ENCODE assay signal across 13 cellular contexts in genomic region chr6:123804771-123805540, GRCh38. TPM values are rescaled to one million over a fixed set of nuclear protein-coding genes. Genes with fewer than 3 reads are reported as not detected.
DNase-seq lines count a peak whose midpoint lies in the region; ATAC-seq and TF ChIP-seq lines count a peak whose summit lies in the region.
"Had no signal": no experiment of that assay in that cellular context is flagged by ENCODE, and none has a peak within 500 bp of the region (broad histone marks: within the 10 kb centered on the region; RNA-seq: fewer than 3 reads in every experiment).

No MANE protein-coding gene starts in this region.

- DNase-seq in DMS79 treated with DMSO at 0.1 percent for 48 hours (lab: John Stamatoyannopoulos, UW) (peak; percentile 92), MM.1S (no peak), mesenteric fat pad (ENCODE audit: low spot score) (no peak), LoVo (ENCODE audit: low spot score) (no peak)
- DNase-seq: endodermal cell; NCI-H524 treated with DMSO at 0.1 percent for 48 hours; stimulated activated CD4-positive, alpha-beta T cell treated with anti-CD3 and anti-CD28 coated beads, Interleukin-4, amount 100 ng/mL, for 24 hours had no signal

- no peaks in the 10 kb centered on the region for H3K4me1 Mint-ChIP-seq in activated T-helper 17 cell treated with anti-CD3 and anti-CD28 coated beads, Interleukin-2, amount 50 U/mL, for 72 hours
- H3K4me1 Mint-ChIP-seq in nephron, result peaks cover 10% of the 10 kb centered on the region
- H3K4me1 Mint-ChIP-seq: stimulated activated effector memory CD8-positive, alpha-beta T cell treated with anti-CD3 and anti-CD28 coated beads, Interleukin-12 subunit alpha, Interleukin-12 subunit beta, amount 100 ng/mL, for 72 hours had no signal

- H3K36me3 ChIP-seq in MM.1S (replicated peaks; ENCODE audit: insufficient read depth, low read length), result no peaks in the 10 kb centered on the region

- H3K27ac Mint-ChIP-seq in activated T-helper 17 cell treated with anti-CD3 and anti-CD28 coated beads, Interleukin-2, amount 50 U/mL, for 72 hours, result no peak overlapping the region
- no peak overlapping the region for H3K27ac Mint-ChIP-seq in nephron
- H3K27ac Mint-ChIP-seq: endodermal cell; stimulated activated effector memory CD8-positive, alpha-beta T cell treated with anti-CD3 and anti-CD28 coated beads, Interleukin-12 subunit alpha, Interleukin-12 subunit beta, amount 100 ng/mL, for 72 hours had no signal

- H3K9ac ChIP-seq in MM.1S (ENCODE audit: low read length), result peak overlapping the region; percentile 28; the same call in 1 of the 2 replicates

- H3K4me2 ChIP-seq in MM.1S (ENCODE audit: low read depth, low read length), result peak overlapping the region; percentile 67; the same call in 1 of the 2 replicates

- H4K20me1 ChIP-seq in MM.1S (ENCODE audit: insufficient read depth, low read length), result no peaks in the 10 kb centered on the region

- no peaks in the 10 kb centered on the region for H3K9me2 ChIP-seq in MM.1S (replicated peaks; ENCODE audit: insufficient read depth, low read length)

- no peak for ATAC-seq in activated T-helper 17 cell treated with anti-CD3 and anti-CD28 coated beads, Interleukin-2, amount 50 U/mL, for 72 hours (replicated peaks)
- ATAC-seq in GM18858 (IDR thresholded peaks at IDR 0.05; ENCODE audit: unreplicated experiment) (no peak), HG03280 (IDR thresholded peaks at IDR 0.05; ENCODE audit: unreplicated experiment) (no peak)
- ATAC-seq: stimulated activated effector memory CD8-positive, alpha-beta T cell treated with anti-CD3 and anti-CD28 coated beads, Interleukin-12 subunit alpha, Interleukin-12 subunit beta, amount 100 ng/mL, for 72 hours had no signal

- peak overlapping the region; percentile 69 for H3K4me3 Mint-ChIP-seq in activated T-helper 17 cell treated with anti-CD3 and anti-CD28 coated beads, Interleukin-2, amount 50 U/mL, for 72 hours
- peak overlapping the region; percentile 89 to 94 (median 92) for H3K4me3 Mint-ChIP-seq in nephron
- H3K4me3 Mint-ChIP-seq: stimulated activated effector memory CD8-positive, alpha-beta T cell treated with anti-CD3 and anti-CD28 coated beads, Interleukin-12 subunit alpha, Interleukin-12 subunit beta, amount 100 ng/mL, for 72 hours had no signal

- peaks cover 28% of the 10 kb centered on the region for H3K27me3 Mint-ChIP-seq in activated T-helper 17 cell treated with anti-CD3 and anti-CD28 coated beads, Interleukin-2, amount 50 U/mL, for 72 hours
- peaks cover 40% of the 10 kb centered on the region for H3K27me3 Mint-ChIP-seq in nephron (ENCODE audit: low read depth)

- H3K27me3 ChIP-seq in MM.1S (replicated peaks; ENCODE audit: insufficient read depth, low read length), result no peaks in the 10 kb centered on the region

- peak overlapping the region; percentile 71; the same call in 1 of the 2 replicates for H2AFZ ChIP-seq in MM.1S (ENCODE audit: low read length)

- H3K27ac ChIP-seq in MM.1S (ENCODE audit: low read length), result peak overlapping the region; percentile 13; the same call in 1 of the 2 replicates
- H3K27ac ChIP-seq: C4-2B had no signal

- H3K9me3 Mint-ChIP-seq in activated T-helper 17 cell treated with anti-CD3 and anti-CD28 coated beads, Interleukin-2, amount 50 U/mL, for 72 hours, result no peaks in the 10 kb centered on the region
- no peaks in the 10 kb centered on the region for H3K9me3 Mint-ChIP-seq in nephron
- H3K9me3 Mint-ChIP-seq: endodermal cell had no signal

- H3F3A ChIP-seq in MM.1S (ENCODE audit: insufficient read depth, low read length), result peaks cover 12% of the 10 kb centered on the region; the same call in 1 of the 2 replicates

- no peaks in the 10 kb centered on the region for H3K36me3 Mint-ChIP-seq in activated T-helper 17 cell treated with anti-CD3 and anti-CD28 coated beads, Interleukin-2, amount 50 U/mL, for 72 hours (ENCODE audit: low read depth)
- no peaks in the 10 kb centered on the region for H3K36me3 Mint-ChIP-seq in nephron (ENCODE audit: low read depth)
- H3K36me3 Mint-ChIP-seq: stimulated activated effector memory CD8-positive, alpha-beta T cell treated with anti-CD3 and anti-CD28 coated beads, Interleukin-12 subunit alpha, Interleukin-12 subunit beta, amount 100 ng/mL, for 72 hours had no signal

- TF ChIP-seq CTCF in MM.1S (IDR thresholded peaks at IDR 0.05; ENCODE audit: low read length), result no peak
- TF ChIP-seq CTCF in nephron (IDR thresholded peaks at IDR 0.05; ENCODE audit: unreplicated experiment in 3 of 3), result no peak

- no peaks in the 10 kb centered on the region for H3K9me3 ChIP-seq in MM.1S (replicated peaks; ENCODE audit: insufficient read depth, low read length)

- H3K4me3 ChIP-seq in MM.1S (ENCODE audit: low read length), result peak overlapping the region; percentile 63

- no peaks in the 10 kb centered on the region for H3K4me1 ChIP-seq in MM.1S (ENCODE audit: low read length)

- H3K79me2 ChIP-seq in MM.1S (ENCODE audit: low read length), result peaks cover 16% of the 10 kb centered on the region; the same call in 1 of the 2 replicates

RNA-seq across cellular contexts. Expression of gene NKAIN2, which starts 1.3 kb away (rescaled TPM):
- total RNA-seq in activated T-helper 17 cell treated with anti-CD3 and anti-CD28 coated beads, Interleukin-2, amount 50 U/mL, for 72 hours, result not detected
- 0.42 TPM for total RNA-seq in mesenteric fat pad
